Comparison of ENCODE assay signal across 13 cellular contexts in genomic region chr4:88143504-88143903, GRCh38. TPM values are rescaled to one million over a fixed set of nuclear protein-coding genes. Genes with fewer than 3 reads are reported as not detected.
DNase-seq lines count a peak whose midpoint lies in the region; ATAC-seq and TF ChIP-seq lines count a peak whose summit lies in the region.
"Had no signal": no experiment of that assay in that cellular context is flagged by ENCODE, and none has a peak within 500 bp of the region (broad histone marks: within the 10 kb centered on the region; RNA-seq: fewer than 3 reads in every experiment).

No MANE protein-coding gene starts in this region.

- intact Hi-C loops in sigmoid colon (cut with DNase I): no loop called here

- H4K91ac ChIP-seq in trophoblast cell (ENCODE audit: low read depth, low read length): no peak overlapping the region

- H3K18ac ChIP-seq in trophoblast cell (ENCODE audit: low read length): no peak overlapping the region

- H2AK5ac ChIP-seq in trophoblast cell (ENCODE audit: low read length): no peak overlapping the region

- TF ChIP-seq CTCF in RWPE1 (conservative IDR thresholded peaks at IDR 0.05; ENCODE audit: low read depth) (no peak), epithelial cell of proximal tubule (conservative IDR thresholded peaks at IDR 0.05; ENCODE audit: low read depth, low read length) (no peak), sigmoid colon (IDR thresholded peaks at IDR 0.05) (no peak)

- no peak overlapping the region for H4K8ac ChIP-seq in trophoblast cell (ENCODE audit: low read depth, low read length)

- H3K36me3 ChIP-seq in GM23248 (ENCODE audit: low read depth) (no peaks in the 10 kb centered on the region), trophoblast cell (ENCODE audit: control insufficient read depth in 1 of 2, insufficient read depth in 2 of 2, low read length in 2 of 2) (peaks cover 3 to 6% of the 10 kb centered on the region in 2 experiments), sigmoid colon (no peaks in the 10 kb centered on the region)

- H3K4me2 ChIP-seq in GM23248 (ENCODE audit: unreplicated experiment): peak overlapping the region; percentile 30
- H3K4me2 ChIP-seq in trophoblast cell (ENCODE audit: low read length): no peak overlapping the region

- no peaks in the 10 kb centered on the region for H4K20me1 ChIP-seq in GM23248 (ENCODE audit: insufficient read depth)

- in situ Hi-C loops in GM23248 (cut with MboI): no loop called here

- no peak overlapping the region for H3K23ac ChIP-seq in trophoblast cell (ENCODE audit: low read length)

- TF ChIP-seq EP300 in sigmoid colon (IDR thresholded peaks at IDR 0.05): no peak

- no peak overlapping the region for H2BK5ac ChIP-seq in trophoblast cell (ENCODE audit: low read depth, low read length, poor library complexity)

- POLR2A ChIA-PET in RWPE1 (lab: Yijun Ruan, JAX; ENCODE audit: low non-redundant PET): no interaction called here

- DNase-seq in GM23248 (peak; percentile 55), RWPE1 (ENCODE audit: low spot score) (peak; percentile 92), epithelial cell of proximal tubule (ENCODE audit: low read depth) (peak; percentile 64), trophoblast cell (peak; percentile 42 to 90), sigmoid colon (no peak), T-helper 1 cell (no peak)
- DNase-seq: CD4-positive, CD25-positive, alpha-beta regulatory T cell; NCI-H1417 treated with DMSO at 0.1 percent for 48 hours; retina; SHP77 had no signal

- ATAC-seq in GM19397 (IDR thresholded peaks at IDR 0.05; ENCODE audit: unreplicated experiment) (no peak), HG02798 (IDR thresholded peaks at IDR 0.05; ENCODE audit: poor library complexity, unreplicated experiment) (no peak)

- H2BK120ac ChIP-seq in trophoblast cell (ENCODE audit: insufficient read depth, low read length, poor library complexity): no peak overlapping the region

- no peak overlapping the region for H3K4ac ChIP-seq in trophoblast cell (ENCODE audit: low read depth, low read length)

- peaks cover 17% of the 10 kb centered on the region for H3K4me1 ChIP-seq in GM23248 (ENCODE audit: insufficient read depth)
- H3K4me1 ChIP-seq in trophoblast cell (ENCODE audit: control insufficient read depth in 1 of 2, insufficient read depth in 2 of 2, low read length in 2 of 2): peaks cover 17 to 30% of the 10 kb centered on the region in 2 experiments
- no peaks in the 10 kb centered on the region for H3K4me1 ChIP-seq in sigmoid colon

- H3K27ac ChIP-seq in GM23248: no peak overlapping the region
- H3K27ac ChIP-seq in RWPE1: no peak overlapping the region
- peak overlapping the region; percentile 87 for H3K27ac ChIP-seq in trophoblast cell (ENCODE audit: low read depth, low read length)
- H3K27ac ChIP-seq in sigmoid colon: no peak overlapping the region
- H3K27ac ChIP-seq: VCaP had no signal

- CTCF ChIA-PET in RWPE1 (lab: Yijun Ruan, JAX): interaction anchor here (0.5 to 0.8 kb wide), 4 partner anchors 27 to 696 kb away, joined by 3 to 6 read pairs (median 4); no protein-coding TSS in a partner anchor

- H3K9me2 ChIP-seq in GM23248 (ENCODE audit: insufficient read depth): no peaks in the 10 kb centered on the region

- TF ChIP-seq POLR2A in sigmoid colon (IDR thresholded peaks at IDR 0.05): no peak

- no peak overlapping the region for H3K14ac ChIP-seq in trophoblast cell (ENCODE audit: low read length)

- no peak overlapping the region for H4K12ac ChIP-seq in trophoblast cell (ENCODE audit: low read depth, low read length)

- H2BK12ac ChIP-seq in trophoblast cell (ENCODE audit: low read length): no peak overlapping the region

- 2 to 4% methylated on average over 2 of the region's 2 CpGs for WGBS in GM23248 (ENCODE audit: low coverage in 1 of 2, low lambda C conversion rate in 2 of 2, missing lambda C conversion rate in 2 of 2), 2 experiments
- WGBS in trophoblast cell (ENCODE audit: extremely low coverage, insufficient coverage, insufficient read length): no CpG with 5 or more reads among the region's 2 CpGs
- 38 to 76% methylated on average over 2 of the region's 2 CpGs for WGBS in sigmoid colon, 2 donors

- H3F3A ChIP-seq in GM23248 (ENCODE audit: insufficient read depth): peaks cover 11% of the 10 kb centered on the region

- peaks cover 37% of the 10 kb centered on the region for H3K79me1 ChIP-seq in trophoblast cell (ENCODE audit: low read length)

- H3K79me2 ChIP-seq in GM23248 (ENCODE audit: insufficient read depth): no peaks in the 10 kb centered on the region
- H3K79me2 ChIP-seq in trophoblast cell (ENCODE audit: control insufficient read depth, insufficient read depth, low read length, poor library complexity): peaks cover 15% of the 10 kb centered on the region

- H3K27me3 ChIP-seq in GM23248 (replicated peaks; ENCODE audit: insufficient read depth): peaks cover 3% of the 10 kb centered on the region; the same call in 1 of the 2 replicates
- no peaks in the 10 kb centered on the region for H3K27me3 ChIP-seq in trophoblast cell (ENCODE audit: insufficient read depth, low read length)
- no peaks in the 10 kb centered on the region for H3K27me3 ChIP-seq in sigmoid colon

- no peak overlapping the region for H2AFZ ChIP-seq in GM23248
- H2AFZ ChIP-seq in trophoblast cell (ENCODE audit: insufficient read depth, low read length, poor library complexity): no peak overlapping the region

- no peak overlapping the region for H3K9ac ChIP-seq in GM23248
- H3K9ac ChIP-seq in trophoblast cell (ENCODE audit: low read length): no peak overlapping the region

- no peak overlapping the region for H3K4me3 ChIP-seq in GM23248
- H3K4me3 ChIP-seq in epithelial cell of proximal tubule (ENCODE audit: low read depth, low read length): no peak overlapping the region
- no peak overlapping the region for H3K4me3 ChIP-seq in trophoblast cell (ENCODE audit: low read depth, low read length)
- no peak overlapping the region for H3K4me3 ChIP-seq in sigmoid colon

- H3K9me3 ChIP-seq in GM23248 (ENCODE audit: low read depth) (no peaks in the 10 kb centered on the region), trophoblast cell (ENCODE audit: insufficient read depth, low read depth, low read length) (no peaks in the 10 kb centered on the region), sigmoid colon (no peaks in the 10 kb centered on the region)

RNA-seq across cellular contexts. Expression of gene ABCG2, which starts 14.9 kb away (rescaled TPM):
- total RNA-seq in GM23248 (2014; rRNA removed; shearing (Covaris generic)): 0.11 and 0.76 TPM in 2 replicates
- 0.05 and 0.14 TPM in 2 replicates for polyA plus RNA-seq in GM23248 (2016; fragmentation: Nextera tagmentation; extraction: Ambion mirVana)
- 0.29 and 0.51 TPM in 2 replicates for total RNA-seq in epithelial cell of proximal tubule
- polyA plus RNA-seq in trophoblast cell (2013): 35.7 and 36.7 TPM in 2 replicates
- 1 to 10 TPM; 1.1 to 2.9 (median 2.0) TPM for total RNA-seq in sigmoid colon
- 10 to 100 TPM; 13.2 to 36.5 (median 15.7) TPM for polyA plus RNA-seq in sigmoid colon

Comparison
In these comparisons a context has a peak if more than half of its experiments do, and no peak if none do; other contexts are left out.
1. DNase-seq: peak in GM23248 (single experiment), RWPE1 (single experiment), epithelial cell of proximal tubule (single experiment) and trophoblast cell (2 of 2); none in sigmoid colon (single experiment) and T-helper 1 cell (0 of 5).